8 cellular contexts compared by ENCODE assay signal in genomic region chr19:40718774-40719391, GRCh38. TPM values are rescaled to one million over a fixed set of nuclear protein-coding genes. Genes with fewer than 3 reads are reported as not detected.
DNase-seq lines count a peak whose midpoint lies in the region; ATAC-seq and TF ChIP-seq lines count a peak whose summit lies in the region.

No MANE protein-coding gene starts in this region.

- intact Hi-C loops in CD8-positive, alpha-beta T cell (cut with DNase I, micrococcal nuclease) = loop anchor here (5.0 to 10.0 kb wide), 6 partner anchors 254 to 1867 kb away; partner anchors contain the start of genes TGFB1 (in 2 of the 2), AKT2 (in 1 of the 2), BCKDHA (in 1 of the 2) and BLVRB (in 1 of the 2)
- intact Hi-C loops in activated B cell treated with CpG ODN at 0.5 μM for 24 hours (cut with micrococcal nuclease) = loop anchor here (5.0 to 10.0 kb wide), 3 partner anchors 37 to 633 kb away; partner anchors contain the start of gene TGFB1

- ATAC-seq in CD8-positive, alpha-beta T cell = no peak
- ATAC-seq in activated B cell treated with CpG ODN at 0.5 μM for 24 hours (ENCODE audit: low read depth) = no peak

- H3K36me3 ChIP-seq in CD8-positive, alpha-beta T cell (ENCODE audit: insufficient read depth, low read length) = no peaks in the 10 kb centered on the region

- CTCF ChIA-PET in CD8-positive, alpha-beta T cell (lab: Charles Lee) = no interaction called here
- CTCF ChIA-PET in activated B cell treated with CpG ODN at 0.5 μM for 24 hours (lab: Charles Lee) = interaction anchor here (0.7 kb wide), 1 partner anchor 169 kb away, joined by 3 read pairs; no protein-coding TSS in a partner anchor

- peaks cover 25% of the 10 kb centered on the region for H3K36me3 Mint-ChIP-seq in CD8-positive, alpha-beta T cell
- peaks cover 41% of the 10 kb centered on the region for H3K36me3 Mint-ChIP-seq in activated B cell treated with CpG ODN at 0.5 μM for 24 hours (ENCODE audit: low read depth)
- H3K36me3 Mint-ChIP-seq in nephron (ENCODE audit: low read depth) = peaks cover 25% of the 10 kb centered on the region

- no peaks in the 10 kb centered on the region for H3K9me3 Mint-ChIP-seq in CD8-positive, alpha-beta T cell
- H3K9me3 Mint-ChIP-seq in activated B cell treated with CpG ODN at 0.5 μM for 24 hours (no peaks in the 10 kb centered on the region), nephron (no peaks in the 10 kb centered on the region)

- H3K27ac ChIP-seq in CD8-positive, alpha-beta T cell (ENCODE audit: low read depth, low read length) = no peak overlapping the region

- peak overlapping the region; percentile 83 for H3K4me3 Mint-ChIP-seq in CD8-positive, alpha-beta T cell
- peak overlapping the region; percentile 88 for H3K4me3 Mint-ChIP-seq in activated B cell treated with CpG ODN at 0.5 μM for 24 hours
- peak overlapping the region; percentile 96 to 99 (median 96) for H3K4me3 Mint-ChIP-seq in nephron

- peak in 1 of 7 experiments; percentile 13 for DNase-seq in CD8-positive, alpha-beta T cell
- DNase-seq in HK-2 (ENCODE audit: unreplicated experiment) (peak; percentile 68), activated B cell treated with CpG ODN at 0.5 μM for 24 hours (no peak), fibroblast of mammary gland (ENCODE audit: low read depth) (peak; percentile 67), putamen (ENCODE audit: low spot score) (no peak), T-helper 9 cell (no peak)
- no peak for DNase-seq in stimulated activated CD4-positive, alpha-beta T cell treated with anti-CD3 and anti-CD28 coated beads, Interleukin-4, amount 100 ng/mL, for 1 hour

- POLR2A ChIA-PET in CD8-positive, alpha-beta T cell (lab: Charles Lee) = interaction anchor here (0.6 kb wide), 1 partner anchor 51 kb away, joined by 3 read pairs; no protein-coding TSS in a partner anchor
- POLR2A ChIA-PET in activated B cell treated with CpG ODN at 0.5 μM for 24 hours (lab: Charles Lee) = interaction anchor here (0.5 to 1.8 kb wide), 8 partner anchors 11 to 544 kb away, joined by 3 to 11 read pairs (median 4); partner anchors contain the start of genes ACTMAP, EGLN2 and RAB4B

- H3K4me1 Mint-ChIP-seq in CD8-positive, alpha-beta T cell (ENCODE audit: low read depth) = peaks cover 77% of the 10 kb centered on the region
- H3K4me1 Mint-ChIP-seq in activated B cell treated with CpG ODN at 0.5 μM for 24 hours = peaks cover 73% of the 10 kb centered on the region
- H3K4me1 Mint-ChIP-seq in nephron = peaks cover 31% of the 10 kb centered on the region

- no peaks in the 10 kb centered on the region for H3K9me3 ChIP-seq in CD8-positive, alpha-beta T cell (ENCODE audit: low read length)

- H3K27ac Mint-ChIP-seq in CD8-positive, alpha-beta T cell = no peak overlapping the region
- H3K27ac Mint-ChIP-seq in activated B cell treated with CpG ODN at 0.5 μM for 24 hours (peak overlapping the region; percentile 85), nephron (peak overlapping the region; percentile 90 to 99 (median 96))

- H3K4me1 ChIP-seq in CD8-positive, alpha-beta T cell (ENCODE audit: insufficient read depth, low read length) = peaks cover 59% of the 10 kb centered on the region

- H3K27me3 Mint-ChIP-seq in CD8-positive, alpha-beta T cell (ENCODE audit: low read depth) = no peaks in the 10 kb centered on the region
- H3K27me3 Mint-ChIP-seq in activated B cell treated with CpG ODN at 0.5 μM for 24 hours (no peaks in the 10 kb centered on the region), nephron (ENCODE audit: low read depth) (no peaks in the 10 kb centered on the region)

- H3K27me3 ChIP-seq in CD8-positive, alpha-beta T cell (ENCODE audit: insufficient read depth, low read length) = no peaks in the 10 kb centered on the region

- TF ChIP-seq CTCF in CD8-positive, alpha-beta T cell (IDR thresholded peaks at IDR 0.05) = no peak
- no peak for TF ChIP-seq CTCF in activated B cell treated with CpG ODN at 0.5 μM for 24 hours (IDR thresholded peaks at IDR 0.05)
- TF ChIP-seq CTCF in fibroblast of mammary gland (conservative IDR thresholded peaks at IDR 0.05; ENCODE audit: control insufficient read depth, insufficient read depth, low read depth, low read length) = no peak
- TF ChIP-seq CTCF in nephron (IDR thresholded peaks at IDR 0.05; ENCODE audit: unreplicated experiment in 3 of 3) = no peak

- peak overlapping the region; percentile 38 for H3K4me3 ChIP-seq in CD8-positive, alpha-beta T cell (ENCODE audit: low read depth, low read length)
- peak overlapping the region; percentile 91 for H3K4me3 ChIP-seq in fibroblast of mammary gland (ENCODE audit: control insufficient read depth, low read depth, low read length)

RNA-seq across cellular contexts. Expression of gene ITPKC, which starts 2.0 kb away (rescaled TPM):
- total RNA-seq in CD8-positive, alpha-beta T cell = 1 to 10 TPM; 5.9 to 6.4 TPM
- total RNA-seq in activated B cell treated with CpG ODN at 0.5 μM for 24 hours = 13.0 and 13.3 TPM in 2 replicates

RNA-seq across cellular contexts. Expression of gene COQ8B, which starts 2.2 kb away (rescaled TPM):
- 10 to 100 TPM; 14.0 to 14.2 TPM for total RNA-seq in CD8-positive, alpha-beta T cell
- 34.4 and 38.5 TPM in 2 replicates for total RNA-seq in activated B cell treated with CpG ODN at 0.5 μM for 24 hours

RNA-seq across cellular contexts. Expression of gene NUMBL, which starts 28.4 kb away (rescaled TPM):
- total RNA-seq in CD8-positive, alpha-beta T cell = 1 to 10 TPM; 3.5 to 4.3 TPM
- 4.4 and 11.8 TPM in 2 replicates for total RNA-seq in activated B cell treated with CpG ODN at 0.5 μM for 24 hours

RNA-seq across cellular contexts. Expression of gene ACTMAP, which starts 31.4 kb away (rescaled TPM):
- total RNA-seq in CD8-positive, alpha-beta T cell = 1 to 10 TPM; 3.5 to 3.8 TPM
- 8.5 and 12.7 TPM in 2 replicates for total RNA-seq in activated B cell treated with CpG ODN at 0.5 μM for 24 hours

RNA-seq across cellular contexts. Expression of gene SNRPA, which starts 32.1 kb away (rescaled TPM):
- total RNA-seq in CD8-positive, alpha-beta T cell = 10 to 100 TPM; 68.3 to 88.2 TPM
- 138 TPM in 2 replicates for total RNA-seq in activated B cell treated with CpG ODN at 0.5 μM for 24 hours

Comparison
In these comparisons a context has a peak if more than half of its experiments do, and no peak if none do; other contexts are left out.
1. DNase-seq: peak in HK-2 (single experiment) and fibroblast of mammary gland (single experiment); none in activated B cell treated with CpG ODN at 0.5 μM for 24 hours (single experiment), putamen (single experiment), stimulated activated CD4-positive, alpha-beta T cell treated with anti-CD3 and anti-CD28 coated beads, Interleukin-4, amount 100 ng/mL, for 1 hour (single experiment) and T-helper 9 cell (single experiment).
2. Peak in every context shown above with its lines, with median percentiles within 50 percentile points of each other: H3K4me3 Mint-ChIP-seq.